In genomic region chr2:134900151-134900550, GRCh38 we compare ENCODE assay signal across 20 cellular contexts. TPM values are rescaled to one million over a fixed set of nuclear protein-coding genes. Genes with fewer than 3 reads are reported as not detected.
A peak's percentile ranks its signal among the peaks of the same experiment; 100 is the strongest.
DNase-seq lines count a peak whose midpoint lies in the region; ATAC-seq and TF ChIP-seq lines count a peak whose summit lies in the region.
"Had no signal": no experiment of that assay in that cellular context is flagged by ENCODE, and none has a peak within 500 bp of the region (broad histone marks: within the 10 kb centered on the region; RNA-seq: fewer than 3 reads in every experiment).

No MANE protein-coding gene starts in this region.

- H4K20me1 ChIP-seq in PC-3 (ENCODE audit: low read length) = no peaks in the 10 kb centered on the region
- no peaks in the 10 kb centered on the region for H4K20me1 ChIP-seq in mammary epithelial cell (ENCODE audit: insufficient read depth, low read length)

- H3K27me3 ChIP-seq in PC-3 (ENCODE audit: low read length) (no peaks in the 10 kb centered on the region), mammary epithelial cell (ENCODE audit: insufficient read depth, low read length) (no peaks in the 10 kb centered on the region), foreskin keratinocyte (no peaks in the 10 kb centered on the region), thyroid gland (no peaks in the 10 kb centered on the region), esophagus muscularis mucosa (no peaks in the 10 kb centered on the region), gastroesophageal sphincter (no peaks in the 10 kb centered on the region)

- 92% methylated on average over 1 of the region's 1 CpG for WGBS in mammary epithelial cell (ENCODE audit: low coverage, missing lambda C conversion rate)
- 94 to 97% methylated on average over 1 of the region's 1 CpG for WGBS in thyroid gland, 2 donors
- WGBS in esophagus muscularis mucosa = 100% methylated on average over 1 of the region's 1 CpG
- WGBS in gastroesophageal sphincter (ENCODE audit: low coverage in 1 of 2), 2 donors = 73 to 86% methylated on average over 1 of the region's 1 CpG

- no peak overlapping the region for H3K9ac ChIP-seq in PC-3 (ENCODE audit: low read length)
- no peak overlapping the region for H3K9ac ChIP-seq in mammary epithelial cell (ENCODE audit: insufficient read depth, low read length)

- H3K4me1 ChIP-seq in PC-3 (ENCODE audit: insufficient read depth, low read length) (0 out of 2 replicates have a peak, but pooled peaks cover 4% of the 10 kb centered on the region), mammary epithelial cell (ENCODE audit: insufficient read depth, low read length) (no peaks in the 10 kb centered on the region), foreskin keratinocyte (no peaks in the 10 kb centered on the region), thyroid gland (peaks cover 8 to 12% of the 10 kb centered on the region in 2 donors), esophagus muscularis mucosa (no peaks in the 10 kb centered on the region), gastroesophageal sphincter (no peaks in the 10 kb centered on the region)
- H3K4me1 ChIP-seq: left ventricle myocardium inferior had no signal

- intact Hi-C loops in PC-3 (cut with micrococcal nuclease) (no loop called here), mammary epithelial cell (cut with micrococcal nuclease) (loop anchor here (5.0 kb wide), 1 partner anchor 783 kb away; no protein-coding TSS in a partner anchor), thyroid gland (cut with DNase I) (loop anchor here (10.0 kb wide), 1 partner anchor 65 kb away; the partner anchor contains the start of gene ACMSD), esophagus muscularis mucosa (cut with DNase I) (no loop called here)

- ATAC-seq in PC-3 (peak; percentile 74), foreskin keratinocyte (peak; percentile 72), gastroesophageal sphincter (no peak)

- POLR2A ChIA-PET in PC-3 (lab: Charles Lee; ENCODE audit: unreplicated experiment) = no interaction called here

- no peaks in the 10 kb centered on the region for H3F3A ChIP-seq in PC-3 (ENCODE audit: low read length, unreplicated experiment)

- TF ChIP-seq POLR2A in thyroid gland (IDR thresholded peaks at IDR 0.05) (no peak), esophagus muscularis mucosa (IDR thresholded peaks at IDR 0.05; ENCODE audit: low read depth) (no peak), gastroesophageal sphincter (IDR thresholded peaks at IDR 0.05) (no peak)

- DNase-seq in EL = peak; percentile 57
- peak; percentile 49 for DNase-seq in PC-3
- DNase-seq in mammary epithelial cell = peak; percentile 31
- DNase-seq in foreskin keratinocyte = no peak
- DNase-seq in thyroid gland = no peak
- DNase-seq in NCI-H1105 (lab: John Stamatoyannopoulos, UW) = no peak
- DNase-seq in esophagus muscularis mucosa (ENCODE audit: extremely low spot score) = no peak
- DNase-seq: activated B cell treated with CpG ODN at 0.5 μM for 24 hours; activated naive CD4-positive, alpha-beta T cell treated with anti-CD3 and anti-CD28 coated beads, Interleukin-2, amount 10 ng/mL, durations not matched to agents 7 days and 5 days; activated T-cell treated with anti-CD3 and anti-CD28 coated beads, Interleukin-2, amount 50 U/mL, for 48 hours; CD4-positive, alpha-beta T cell; cortex of kidney; DMS79; left ventricle myocardium inferior; NCI-H1092 treated with DMSO at 0.1 percent for 48 hours; NCI-H524 treated with DMSO at 0.1 percent for 48 hours; SIG-M5; stimulated activated CD4-positive, alpha-beta T cell treated with anti-CD3 and anti-CD28 coated beads, Interleukin-12 subunit alpha, Interleukin-12 subunit beta, amount 100 ng/mL, for 4 hours; stimulated activated CD8-positive, alpha-beta memory T cell treated with anti-CD3 and anti-CD28 coated beads, Interleukin-4, amount 100 ng/mL, for 48 hours had no signal

- H3K36me3 ChIP-seq in PC-3 (ENCODE audit: low read depth, low read length) (no peaks in the 10 kb centered on the region), mammary epithelial cell (ENCODE audit: insufficient read depth, low read length) (no peaks in the 10 kb centered on the region), thyroid gland (no peaks in the 10 kb centered on the region), esophagus muscularis mucosa (no peaks in the 10 kb centered on the region), gastroesophageal sphincter (no peaks in the 10 kb centered on the region)
- H3K36me3 ChIP-seq: left ventricle myocardium inferior had no signal

- no peak overlapping the region for H3K27ac ChIP-seq in PC-3 (ENCODE audit: low read length)
- H3K27ac ChIP-seq in mammary epithelial cell (ENCODE audit: insufficient read depth, low read depth, low read length) = no peak overlapping the region
- H3K27ac ChIP-seq in foreskin keratinocyte = no peak overlapping the region
- no peak overlapping the region for H3K27ac ChIP-seq in thyroid gland
- no peak overlapping the region for H3K27ac ChIP-seq in esophagus muscularis mucosa (replicated peaks in 1 of 4)
- H3K27ac ChIP-seq in gastroesophageal sphincter = no peak overlapping the region
- H3K27ac ChIP-seq: left ventricle myocardium inferior had no signal

- no peaks in the 10 kb centered on the region for H3K9me2 ChIP-seq in PC-3 (replicated peaks; ENCODE audit: low read length)

- H3K9me3 ChIP-seq in PC-3 (ENCODE audit: low read length) (no peaks in the 10 kb centered on the region), mammary epithelial cell (replicated peaks; ENCODE audit: insufficient read depth, low read length) (no peaks in the 10 kb centered on the region), thyroid gland (no peaks in the 10 kb centered on the region), esophagus muscularis mucosa (no peaks in the 10 kb centered on the region), gastroesophageal sphincter (no peaks in the 10 kb centered on the region)
- H3K9me3 ChIP-seq: left ventricle myocardium inferior had no signal

- no TSS peak for BruUV-seq in PC-3 (replicated peaks; lab: Mats Ljungman, UMichigan)
- BruUV-seq in mammary epithelial cell (replicated peaks; lab: Mats Ljungman, UMichigan) = no TSS peak

- H2AFZ ChIP-seq in PC-3 (ENCODE audit: low read length) = no peak overlapping the region
- H2AFZ ChIP-seq in mammary epithelial cell (ENCODE audit: low read depth, low read length) = no peak overlapping the region

- dilution Hi-C loops in mammary epithelial cell (cut with HindIII; ENCODE audit: low sequenced_read_pairs) = no loop called here

- CTCF ChIA-PET in PC-3 (lab: Charles Lee) = no interaction called here
- CTCF ChIA-PET in mammary epithelial cell (lab: Charles Lee; ENCODE audit: low non-redundant PET) = no interaction called here

- H3K79me2 ChIP-seq in PC-3 (ENCODE audit: low read length) (no peaks in the 10 kb centered on the region), mammary epithelial cell (ENCODE audit: insufficient read depth, low read length) (no peaks in the 10 kb centered on the region)

- TF ChIP-seq EP300 in esophagus muscularis mucosa (IDR thresholded peaks at IDR 0.05) (no peak), gastroesophageal sphincter (IDR thresholded peaks at IDR 0.05) (no peak)

- no peak for TF ChIP-seq CTCF in PC-3 (conservative IDR thresholded peaks at IDR 0.05; ENCODE audit: low read depth, low read length)
- no peak for TF ChIP-seq CTCF in mammary epithelial cell (conservative IDR thresholded peaks at IDR 0.05 in 1 of 2, IDR thresholded peaks at IDR 0.05 in 1 of 2; ENCODE audit: extremely low read depth in 1 of 2, insufficient read depth in 1 of 2, low read depth in 1 of 2, low read length in 2 of 2)
- TF ChIP-seq CTCF in foreskin keratinocyte (conservative IDR thresholded peaks at IDR 0.05) = no peak
- no peak for TF ChIP-seq CTCF in thyroid gland (IDR thresholded peaks at IDR 0.05)
- no peak for TF ChIP-seq CTCF in esophagus muscularis mucosa (IDR thresholded peaks at IDR 0.05)
- no peak for TF ChIP-seq CTCF in gastroesophageal sphincter (IDR thresholded peaks at IDR 0.05)

- H3K4me3 ChIP-seq in PC-3 (ENCODE audit: low read length) (no peak overlapping the region), mammary epithelial cell (replicated peaks in 1 of 3; ENCODE audit: insufficient read depth in 1 of 3, low read depth in 2 of 3, low read length in 3 of 3) (no peak overlapping the region), thyroid gland (replicated peaks in 1 of 3) (no peak overlapping the region), esophagus muscularis mucosa (no peak overlapping the region), gastroesophageal sphincter (no peak overlapping the region)
- H3K4me3 ChIP-seq: left ventricle myocardium inferior had no signal

- H3K4me2 ChIP-seq in PC-3 (ENCODE audit: low read length) (no peak overlapping the region), mammary epithelial cell (ENCODE audit: insufficient read depth, low read depth, low read length) (no peak overlapping the region)

- in situ Hi-C loops in mammary epithelial cell (cut with MboI; ENCODE audit: low sequenced_read_pairs in 2 of 2) = loop anchor here (5.0 to 25.0 kb wide), 2 partner anchors 438 to 788 kb away; no protein-coding TSS in a partner anchor

RNA-seq across cellular contexts. Expression of gene CCNT2, which starts 18.5 kb away (rescaled TPM):
- 16.2 and 18.9 TPM in 2 replicates for total RNA-seq in PC-3 (2014; rRNA removed)
- total RNA-seq in mammary epithelial cell = 10 to 100 TPM; 27.3 to 31.0 TPM
- 7.7 TPM for polyA plus RNA-seq in mammary epithelial cell
- polyA minus RNA-seq in mammary epithelial cell = 45.2 TPM
- 17.1 and 18.3 TPM in 2 replicates for total RNA-seq in foreskin keratinocyte
- 3.1 and 3.5 TPM in 2 replicates for polyA plus RNA-seq in foreskin keratinocyte
- total RNA-seq in thyroid gland = 10 to 100 TPM; 40.1 to 81.8 (median 45.1) TPM
- 10 to 100 TPM; 16.1 to 29.1 (median 20.5) TPM for total RNA-seq in esophagus muscularis mucosa
- 10 to 100 TPM; 19.1 to 45.5 (median 25.8) TPM for total RNA-seq in gastroesophageal sphincter

Comparison
In these comparisons a context has a peak if more than half of its experiments do, and no peak if none do; other contexts are left out.
1. DNase-seq: peak in EL (single experiment), PC-3 (single experiment) and mammary epithelial cell (single experiment); none in foreskin keratinocyte (0 of 2), thyroid gland (0 of 2), NCI-H1105 (single experiment) and esophagus muscularis mucosa (single experiment).
2. intact Hi-C loops: an anchor here in mammary epithelial cell (5.0 kb wide) and thyroid gland (10.0 kb wide); none called in PC-3 and esophagus muscularis mucosa.